17 cellular contexts compared by ENCODE assay signal in genomic region chr1:172882385-172882784, GRCh38.
DNase-seq lines count a peak whose midpoint lies in the region; ATAC-seq, FAIRE-seq and TF ChIP-seq lines count a peak whose summit lies in the region.
"Had no signal": no experiment of that assay in that cellular context is flagged by ENCODE, and none has a peak within 500 bp of the region (broad histone marks: within the 10 kb centered on the region; RNA-seq: fewer than 3 reads in every experiment).

No MANE protein-coding gene starts in this region.

- FAIRE-seq in RCC 7860 (lab: Jason Lieb, UNC), result no peak
- FAIRE-seq: GM18507, HepG2 had no signal

- H4K91ac ChIP-seq in IMR-90 (ENCODE audit: insufficient read depth, low read depth, low read length), result no peak overlapping the region

- no peak overlapping the region for H2BK5ac ChIP-seq in IMR-90 (ENCODE audit: low read depth, low read length, poor library complexity, severe bottlenecking)

- peak overlapping the region; percentile 53; the same call in 1 of the 2 replicates for H3K4ac ChIP-seq in IMR-90 (ENCODE audit: low read depth, low read length)

- peaks cover 3 to 10% of the 10 kb centered on the region in 2 donors for H3K36me3 Mint-ChIP-seq in activated T-cell treated with anti-CD3 and anti-CD28 coated beads, Interleukin-2, amount 50 U/mL, for 72 hours (ENCODE audit: insufficient read depth in 2 of 2)
- no peaks in the 10 kb centered on the region for H3K36me3 Mint-ChIP-seq in activated T-cell treated with anti-CD3 and anti-CD28 coated beads, Interleukin-2, amount 50 U/mL, for 24 hours (ENCODE audit: low read depth)
- no peaks in the 10 kb centered on the region for H3K36me3 Mint-ChIP-seq in activated T-helper 17 cell treated with anti-CD3 and anti-CD28 coated beads, Interleukin-2, amount 50 U/mL, for 72 hours (ENCODE audit: low read depth)
- no peaks in the 10 kb centered on the region for H3K36me3 Mint-ChIP-seq in stimulated activated effector memory CD8-positive, alpha-beta T cell treated with anti-CD3 and anti-CD28 coated beads, Interleukin-12 subunit alpha, Interleukin-12 subunit beta, amount 100 ng/mL, for 72 hours
- H3K36me3 Mint-ChIP-seq: CD4-positive, CD25-positive, alpha-beta regulatory T cell had no signal

- peaks cover 0 to 4% of the 10 kb centered on the region in 2 donors for H3K9me3 Mint-ChIP-seq in activated T-cell treated with anti-CD3 and anti-CD28 coated beads, Interleukin-2, amount 50 U/mL, for 72 hours
- H3K9me3 Mint-ChIP-seq in activated T-cell treated with anti-CD3 and anti-CD28 coated beads, Interleukin-2, amount 50 U/mL, for 24 hours, result no peaks in the 10 kb centered on the region
- no peaks in the 10 kb centered on the region for H3K9me3 Mint-ChIP-seq in activated T-helper 17 cell treated with anti-CD3 and anti-CD28 coated beads, Interleukin-2, amount 50 U/mL, for 72 hours
- no peaks in the 10 kb centered on the region for H3K9me3 Mint-ChIP-seq in stimulated activated effector memory CD8-positive, alpha-beta T cell treated with anti-CD3 and anti-CD28 coated beads, Interleukin-12 subunit alpha, Interleukin-12 subunit beta, amount 100 ng/mL, for 72 hours

- H2BK120ac ChIP-seq in IMR-90 (ENCODE audit: low read depth, low read length), result no peak overlapping the region

- no peak for TF ChIP-seq CTCF in IMR-90 (conservative IDR thresholded peaks at IDR 0.05; ENCODE audit: low read depth, low read length)

- in situ Hi-C loops in IMR-90 (cut with MboI; ENCODE audit: low sequenced_read_pairs) (no loop called here), HAP-1 (cut with MboI; ENCODE audit: low sequenced_read_pairs) (no loop called here)

- no peak overlapping the region for H3K4me3 Mint-ChIP-seq in activated T-cell treated with anti-CD3 and anti-CD28 coated beads, Interleukin-2, amount 50 U/mL, for 72 hours
- H3K4me3 Mint-ChIP-seq in activated T-cell treated with anti-CD3 and anti-CD28 coated beads, Interleukin-2, amount 50 U/mL, for 24 hours, result no peak overlapping the region
- peak overlapping the region; percentile 41 for H3K4me3 Mint-ChIP-seq in activated T-helper 17 cell treated with anti-CD3 and anti-CD28 coated beads, Interleukin-2, amount 50 U/mL, for 72 hours
- no peak overlapping the region for H3K4me3 Mint-ChIP-seq in stimulated activated effector memory CD8-positive, alpha-beta T cell treated with anti-CD3 and anti-CD28 coated beads, Interleukin-12 subunit alpha, Interleukin-12 subunit beta, amount 100 ng/mL, for 72 hours
- H3K4me3 Mint-ChIP-seq: CD4-positive, CD25-positive, alpha-beta regulatory T cell; H9 had no signal

- TF ChIP-seq POLR2A in IMR-90 (IDR thresholded peaks at IDR 0.05; ENCODE audit: low read depth, low read length), result no peak

- peaks cover 20% of the 10 kb centered on the region for H3K4me1 Mint-ChIP-seq in activated T-cell treated with anti-CD3 and anti-CD28 coated beads, Interleukin-2, amount 50 U/mL, for 72 hours (ENCODE audit: low read depth)
- H3K4me1 Mint-ChIP-seq in activated T-cell treated with anti-CD3 and anti-CD28 coated beads, Interleukin-2, amount 50 U/mL, for 24 hours (ENCODE audit: low read depth), result peaks cover 21% of the 10 kb centered on the region
- peaks cover 20% of the 10 kb centered on the region for H3K4me1 Mint-ChIP-seq in activated T-helper 17 cell treated with anti-CD3 and anti-CD28 coated beads, Interleukin-2, amount 50 U/mL, for 72 hours
- H3K4me1 Mint-ChIP-seq in stimulated activated effector memory CD8-positive, alpha-beta T cell treated with anti-CD3 and anti-CD28 coated beads, Interleukin-12 subunit alpha, Interleukin-12 subunit beta, amount 100 ng/mL, for 72 hours, result peaks cover 23% of the 10 kb centered on the region

- peak overlapping the region; percentile 48; the same call in 1 of the 2 replicates for H3K14ac ChIP-seq in IMR-90 (replicated peaks; ENCODE audit: low read depth, low read length)

- no peaks in the 10 kb centered on the region for H3K27me3 ChIP-seq in IMR-90 (ENCODE audit: control insufficient read depth, insufficient read depth, low read length)
- peaks cover 4% of the 10 kb centered on the region; the same call in 1 of the 2 replicates for H3K27me3 ChIP-seq in HAP-1 (ENCODE audit: low read depth)
- H3K27me3 ChIP-seq: BLaER1 treated with 17β-estradiol and CSF1 and Interleukin-3, amounts not matched to agents 10 nM and 100 nM had no signal

- H3K36me3 ChIP-seq in IMR-90 (ENCODE audit: control insufficient read depth, insufficient read depth, low read length), result no peaks in the 10 kb centered on the region
- H3K36me3 ChIP-seq in HAP-1 (replicated peaks), result no peaks in the 10 kb centered on the region
- H3K36me3 ChIP-seq: BLaER1 treated with 17β-estradiol and CSF1 and Interleukin-3, amounts not matched to agents 10 nM and 100 nM had no signal

- no peak for TF ChIP-seq RAD21 in IMR-90 (IDR thresholded peaks at IDR 0.05; ENCODE audit: low read length)

- no peak overlapping the region for H2BK15ac ChIP-seq in IMR-90 (ENCODE audit: low read depth, low read length)

- no peak overlapping the region for H3K18ac ChIP-seq in IMR-90 (ENCODE audit: low read depth, low read length)

- H4K8ac ChIP-seq in IMR-90 (ENCODE audit: low read depth in 2 of 2, low read length in 2 of 2), result no peak overlapping the region

- intact Hi-C loops in IMR-90 (cut with micrococcal nuclease), result no loop called here

- no peaks in the 10 kb centered on the region for H3K79me1 ChIP-seq in IMR-90 (ENCODE audit: low read depth in 1 of 2, low read length in 2 of 2)

- POLR2A ChIA-PET in IMR-90 (lab: Charles Lee; ENCODE audit: unreplicated experiment), result no interaction called here

- no peak overlapping the region for H3K56ac ChIP-seq in IMR-90 (ENCODE audit: extremely low read depth, insufficient read depth, low read length)

- peak overlapping the region; percentile 79; the same call in 1 of the 2 replicates for H2AK5ac ChIP-seq in IMR-90 (ENCODE audit: low read depth, low read length)

- H3K4me3 ChIP-seq in IMR-90 (ENCODE audit: insufficient read depth, low read depth, low read length) (no peak overlapping the region), HAP-1 (no peak overlapping the region)
- H3K4me3 ChIP-seq: BLaER1 treated with 17β-estradiol and CSF1 and Interleukin-3, amounts not matched to agents 10 nM and 100 nM had no signal

- BruUV-seq in IMR-90 (replicated peaks; lab: Mats Ljungman, UMichigan), result no TSS peak

- no peak overlapping the region for H3K9ac ChIP-seq in IMR-90 (ENCODE audit: low read depth, low read length)
- H3K9ac ChIP-seq: BLaER1 treated with 17β-estradiol and CSF1 and Interleukin-3, amounts not matched to agents 10 nM and 100 nM had no signal

- peaks cover 11% of the 10 kb centered on the region for H3K4me1 ChIP-seq in IMR-90 (ENCODE audit: control insufficient read depth, insufficient read depth, low read length)
- no peaks in the 10 kb centered on the region for H3K4me1 ChIP-seq in HAP-1

- H3K4me2 ChIP-seq in IMR-90 (ENCODE audit: low read depth, low read length), result no peak overlapping the region

- H3K27me3 Mint-ChIP-seq in activated T-cell treated with anti-CD3 and anti-CD28 coated beads, Interleukin-2, amount 50 U/mL, for 72 hours (ENCODE audit: low read depth), result peaks cover 48% of the 10 kb centered on the region
- peaks cover 52% of the 10 kb centered on the region for H3K27me3 Mint-ChIP-seq in activated T-cell treated with anti-CD3 and anti-CD28 coated beads, Interleukin-2, amount 50 U/mL, for 24 hours
- H3K27me3 Mint-ChIP-seq in activated T-helper 17 cell treated with anti-CD3 and anti-CD28 coated beads, Interleukin-2, amount 50 U/mL, for 72 hours, result peaks cover 31% of the 10 kb centered on the region

- H3K9me1 ChIP-seq in IMR-90 (ENCODE audit: insufficient read depth, low read length), result peaks cover 7% of the 10 kb centered on the region; the same call in 1 of the 2 replicates

- DNase-seq in activated T-cell treated with anti-CD3 and anti-CD28 coated beads, Interleukin-2, amount 50 U/mL, for 72 hours, result no peak
- no peak for DNase-seq in activated T-cell treated with anti-CD3 and anti-CD28 coated beads, Interleukin-2, amount 50 U/mL, for 24 hours
- DNase-seq in IMR-90, result no peak
- no peak for DNase-seq in stimulated activated effector memory CD8-positive, alpha-beta T cell treated with anti-CD3 and anti-CD28 coated beads, Interleukin-12 subunit alpha, Interleukin-12 subunit beta, amount 100 ng/mL, for 72 hours (ENCODE audit: low spot score in 2 of 2)
- no peak for DNase-seq in germinal center (ENCODE audit: low spot score)
- DNase-seq in RCC 7860 (ENCODE audit: low spot score), result no peak
- no peak for DNase-seq in HAP-1 (ENCODE audit: low spot score in 2 of 2)
- DNase-seq: Calu3; CD4-positive, CD25-positive, alpha-beta regulatory T cell; DMS 273 treated with DMSO at 0.1 percent for 48 hours; GOT3; H9 had no signal

- H3K27ac ChIP-seq in IMR-90 (ENCODE audit: insufficient read depth, low read length), result no peak overlapping the region
- H3K27ac ChIP-seq: 22Rv1 had no signal

- no peak overlapping the region for H3K27ac Mint-ChIP-seq in activated T-cell treated with anti-CD3 and anti-CD28 coated beads, Interleukin-2, amount 50 U/mL, for 72 hours
- H3K27ac Mint-ChIP-seq in activated T-cell treated with anti-CD3 and anti-CD28 coated beads, Interleukin-2, amount 50 U/mL, for 24 hours, result no peak overlapping the region
- no peak overlapping the region for H3K27ac Mint-ChIP-seq in activated T-helper 17 cell treated with anti-CD3 and anti-CD28 coated beads, Interleukin-2, amount 50 U/mL, for 72 hours
- no peak overlapping the region for H3K27ac Mint-ChIP-seq in stimulated activated effector memory CD8-positive, alpha-beta T cell treated with anti-CD3 and anti-CD28 coated beads, Interleukin-12 subunit alpha, Interleukin-12 subunit beta, amount 100 ng/mL, for 72 hours
- H3K27ac Mint-ChIP-seq: CD4-positive, CD25-positive, alpha-beta regulatory T cell had no signal

- H3K23ac ChIP-seq in IMR-90 (ENCODE audit: low read depth, low read length), result no peak overlapping the region

- H4K5ac ChIP-seq in IMR-90 (ENCODE audit: low read depth, low read length), result no peak overlapping the region

- H2AK9ac ChIP-seq in IMR-90 (replicated peaks; ENCODE audit: low read depth, low read length, poor library complexity), result no peak overlapping the region

- H4K20me1 ChIP-seq in IMR-90 (ENCODE audit: insufficient read depth, low read length), result no peaks in the 10 kb centered on the region
- H4K20me1 ChIP-seq: BLaER1 treated with 17β-estradiol and CSF1 and Interleukin-3, amounts not matched to agents 10 nM and 100 nM had no signal

- H2BK20ac ChIP-seq in IMR-90 (ENCODE audit: low read depth, low read length), result peak overlapping the region; percentile 37; the same call in 1 of the 2 replicates

- no peak overlapping the region for H2AFZ ChIP-seq in IMR-90 (replicated peaks; ENCODE audit: low read length, poor library complexity)

- CTCF ChIA-PET in IMR-90 (lab: Yijun Ruan, JAX), result no interaction called here

- dilution Hi-C loops in IMR-90 (cut with HindIII; ENCODE audit: low sequenced_read_pairs, unreplicated experiment), result no loop called here

- no peaks in the 10 kb centered on the region for H3K9me3 ChIP-seq in IMR-90 (ENCODE audit: control insufficient read depth, insufficient read depth, low read length)
- peaks cover 2% of the 10 kb centered on the region; the same call in 1 of the 2 replicates for H3K9me3 ChIP-seq in HAP-1

- peak; percentile 12 to 26 for ATAC-seq in activated T-cell treated with anti-CD3 and anti-CD28 coated beads, Interleukin-2, amount 50 U/mL, for 72 hours (replicated peaks in 1 of 2)
- ATAC-seq in IMR-90 (ENCODE audit: low read depth), result no peak
- ATAC-seq in activated T-helper 17 cell treated with anti-CD3 and anti-CD28 coated beads, Interleukin-2, amount 50 U/mL, for 72 hours (replicated peaks), result peak; percentile 33
- ATAC-seq in stimulated activated effector memory CD8-positive, alpha-beta T cell treated with anti-CD3 and anti-CD28 coated beads, Interleukin-12 subunit alpha, Interleukin-12 subunit beta, amount 100 ng/mL, for 72 hours, result peak; percentile 62
- ATAC-seq: HepG2 had no signal
